34 cellular contexts compared by ENCODE assay signal in the genomic region with DNA sequence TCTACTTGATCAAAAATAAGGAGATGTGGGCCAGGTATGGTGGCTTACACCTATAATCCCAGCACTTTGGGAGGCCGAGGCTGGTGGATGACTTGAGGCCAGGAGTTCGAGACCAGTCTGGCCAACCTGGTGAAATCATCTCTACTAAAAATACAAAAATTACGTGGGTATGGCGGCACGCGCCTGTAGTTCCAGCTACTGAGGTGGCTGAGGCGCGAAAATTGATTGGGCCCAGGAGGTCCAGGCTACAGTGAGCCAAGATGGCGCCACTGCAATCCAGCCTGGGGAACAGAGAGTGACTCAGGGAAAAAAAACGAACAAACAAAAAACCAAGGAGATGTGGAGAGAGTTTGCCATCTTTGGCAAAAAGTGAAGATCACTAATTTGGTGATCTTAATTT.
"Had no signal": no experiment of that assay in that cellular context is flagged by ENCODE, and none has a peak within 500 bp of the region (broad histone marks: within the 10 kb centered on the region; RNA-seq: fewer than 3 reads in every experiment).

No MANE protein-coding gene starts in this region.

- DNase-seq: activated effector memory CD4-positive, alpha-beta T cell treated with anti-CD3 and anti-CD28 coated beads, Interleukin-2, amount 50 U/mL, for 16 hours; activated effector memory CD4-positive, alpha-beta T cell treated with Interleukin-2 at 50 U/mL for 16 hours; activated gamma-delta T cell; activated gamma-delta T cell treated with Interleukin-2 at 50 U/mL for 16 hours; activated naive CD4-positive, alpha-beta T cell; activated naive CD4-positive, alpha-beta T cell treated with anti-CD3 and anti-CD28 coated beads for 36 hours; activated naive CD4-positive, alpha-beta T cell treated with anti-CD3 and anti-CD28 coated beads, Interleukin-2, amount 10 ng/mL, durations not matched to agents 7 days and 5 days; activated naive CD4-positive, alpha-beta T cell treated with anti-CD3 and anti-CD28 coated beads, Interleukin-2, amount 50 U/mL, for 16 hours; activated naive CD4-positive, alpha-beta T cell treated with Interleukin-2 at 50 U/mL for 16 hours; activated naive CD8-positive, alpha-beta T cell treated with anti-CD3 and anti-CD28 coated beads for 36 hours; activated naive CD8-positive, alpha-beta T cell treated with anti-CD3 and anti-CD28 coated beads, Interleukin-2, amount 10 ng/mL, durations not matched to agents 7 days and 5 days; activated naive CD8-positive, alpha-beta T cell treated with anti-CD3 and anti-CD28 coated beads, Interleukin-2, amount 50 U/mL, for 24 hours; activated T-cell treated with anti-CD3 and anti-CD28 coated beads, Interleukin-2, amount 50 U/mL, for 1 hour; activated T-cell treated with anti-CD3 and anti-CD28 coated beads, Interleukin-2, amount 50 U/mL, for 24 hours; activated T-cell treated with anti-CD3 and anti-CD28 coated beads, Interleukin-2, amount 50 U/mL, for 4 hours; activated T-cell treated with anti-CD3 and anti-CD28 coated beads, Interleukin-2, amount 50 U/mL, for 48 hours; activated T-cell treated with anti-CD3 and anti-CD28 coated beads, Interleukin-2, amount 50 U/mL, for 72 hours; adrenal gland; amniotic stem cell; amygdala; anterior cingulate cortex; aorta; body of pancreas; brain microvascular endothelial cell; caudate nucleus; central memory CD4-positive, alpha-beta T cell; cerebellar nuclear complex had no signal

- H3K36me3 ChIP-seq: adrenal gland, ascending aorta, brain microvascular endothelial cell, breast epithelium, cardiac muscle cell had no signal

- FAIRE-seq: astrocyte, bronchial epithelial cell had no signal

- ATAC-seq: activated naive CD4-positive, alpha-beta T cell treated with anti-CD3 and anti-CD28 coated beads, Interleukin-2, amount 50 U/mL, for 72 hours; activated naive CD8-positive, alpha-beta T cell treated with anti-CD3 and anti-CD28 coated beads, Interleukin-2, amount 50 U/mL, for 24 hours; activated T-cell treated with anti-CD3 and anti-CD28 coated beads, Interleukin-2, amount 50 U/mL, for 4 hours; activated T-cell treated with anti-CD3 and anti-CD28 coated beads, Interleukin-2, amount 50 U/mL, for 72 hours; activated T-helper 17 cell treated with anti-CD3 and anti-CD28 coated beads, Interleukin-2, amount 50 U/mL, for 72 hours; body of pancreas had no signal

- H3K4me3 ChIP-seq: adrenal gland, ascending aorta, body of pancreas, breast epithelium, cardiac muscle cell had no signal

- H3K27me3 ChIP-seq: adrenal gland, ascending aorta, body of pancreas, brain microvascular endothelial cell, breast epithelium, cardiac muscle cell had no signal

- H3K9me3 ChIP-seq: adrenal gland, ascending aorta, body of pancreas, breast epithelium had no signal

- H3K4me1 ChIP-seq: adrenal gland, ascending aorta, breast epithelium had no signal

- H3K27ac ChIP-seq: adrenal gland, ascending aorta, body of pancreas, brain microvascular endothelial cell, breast epithelium, cardiac muscle cell had no signal
